ENCODE assay signal across 18 cellular contexts in the genomic region with DNA sequence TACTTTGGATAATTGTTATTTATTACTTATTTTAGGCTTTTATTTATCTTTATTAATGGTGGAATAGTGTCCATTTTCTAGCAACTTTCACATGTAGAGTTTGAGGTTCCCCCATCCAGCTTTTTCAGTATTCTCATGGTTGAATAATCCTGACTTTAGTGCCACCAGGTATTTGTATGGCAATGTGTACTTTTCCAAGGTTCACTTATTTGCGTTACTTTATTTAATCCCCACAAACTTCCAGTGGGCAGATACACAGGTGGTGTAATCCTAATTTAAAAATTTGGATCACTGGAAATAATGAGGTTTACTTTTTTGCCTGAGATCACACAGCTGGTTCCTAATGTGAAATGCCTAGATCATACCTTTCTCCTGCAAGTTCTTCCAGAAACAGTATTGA. TPM values are rescaled to one million over a fixed set of nuclear protein-coding genes. Genes with fewer than 3 reads are reported as not detected.
DNase-seq lines count a peak whose midpoint lies in the region; ATAC-seq and TF ChIP-seq lines count a peak whose summit lies in the region.
"Had no signal": no experiment of that assay in that cellular context is flagged by ENCODE, and none has a peak within 500 bp of the region (broad histone marks: within the 10 kb centered on the region; RNA-seq: fewer than 3 reads in every experiment).

No MANE protein-coding gene starts in this region.

- no peak for TF ChIP-seq CTCF in osteoblast (IDR thresholded peaks at IDR 0.05; ENCODE audit: extremely low read depth, low read depth, low read length)

- no peak overlapping the region for H2AFZ ChIP-seq in osteoblast (ENCODE audit: low read length)

- H3K27ac Mint-ChIP-seq in activated T-cell treated with anti-CD3 and anti-CD28 coated beads, Interleukin-2, amount 50 U/mL, for 24 hours = peak overlapping the region; percentile 96
- peak overlapping the region; percentile 86 for H3K27ac Mint-ChIP-seq in central memory CD8-positive, alpha-beta T cell (ENCODE audit: low read depth)

- no peaks in the 10 kb centered on the region for H3K9me3 Mint-ChIP-seq in activated T-cell treated with anti-CD3 and anti-CD28 coated beads, Interleukin-2, amount 50 U/mL, for 24 hours
- H3K9me3 Mint-ChIP-seq in central memory CD8-positive, alpha-beta T cell = no peaks in the 10 kb centered on the region

- H3K9ac ChIP-seq in HUES48 (ENCODE audit: low read depth, low read length) = no peak overlapping the region

- peaks cover 70% of the 10 kb centered on the region for H3K4me1 Mint-ChIP-seq in activated T-cell treated with anti-CD3 and anti-CD28 coated beads, Interleukin-2, amount 50 U/mL, for 24 hours (ENCODE audit: low read depth)
- peaks cover 40% of the 10 kb centered on the region for H3K4me1 Mint-ChIP-seq in central memory CD8-positive, alpha-beta T cell

- peaks cover 68% of the 10 kb centered on the region for H3K36me3 Mint-ChIP-seq in activated T-cell treated with anti-CD3 and anti-CD28 coated beads, Interleukin-2, amount 50 U/mL, for 24 hours (ENCODE audit: low read depth)
- peaks cover 5% of the 10 kb centered on the region for H3K36me3 Mint-ChIP-seq in central memory CD8-positive, alpha-beta T cell (ENCODE audit: insufficient read depth)

- H3K4me3 Mint-ChIP-seq in activated T-cell treated with anti-CD3 and anti-CD28 coated beads, Interleukin-2, amount 50 U/mL, for 24 hours = peak overlapping the region; percentile 42
- H3K4me3 Mint-ChIP-seq in central memory CD8-positive, alpha-beta T cell = no peak overlapping the region

- H3K27me3 ChIP-seq in HUES48 (ENCODE audit: control insufficient read depth, insufficient read depth, low read length) = no peaks in the 10 kb centered on the region
- no peaks in the 10 kb centered on the region for H3K27me3 ChIP-seq in osteoblast (ENCODE audit: insufficient read depth, low read length)
- H3K27me3 ChIP-seq: colonic mucosa, tibial nerve had no signal

- no peaks in the 10 kb centered on the region for H3K27me3 Mint-ChIP-seq in activated T-cell treated with anti-CD3 and anti-CD28 coated beads, Interleukin-2, amount 50 U/mL, for 24 hours
- H3K27me3 Mint-ChIP-seq in central memory CD8-positive, alpha-beta T cell = no peaks in the 10 kb centered on the region

- no peak for DNase-seq in activated T-cell treated with anti-CD3 and anti-CD28 coated beads, Interleukin-2, amount 50 U/mL, for 24 hours
- no peak for DNase-seq in activated T-cell treated with anti-CD3 and anti-CD28 coated beads, Interleukin-2, amount 50 U/mL, for 1 hour
- no peak for DNase-seq in central memory CD8-positive, alpha-beta T cell (ENCODE audit: low spot score in 2 of 2)
- no peak for DNase-seq in osteoblast (ENCODE audit: insufficient read length, low spot score, missing footprints)
- DNase-seq in hypothalamus (lab: John Stamatoyannopoulos, UW) = no peak
- DNase-seq in NCI-H510A treated with DMSO at 0.1 percent for 48 hours (lab: John Stamatoyannopoulos, UW) = no peak
- no peak for DNase-seq in EL
- DNase-seq: activated gamma-delta T cell, colonic mucosa, DMS53, H7, kidney glomerular epithelial cell, NCI-H187, RPMI8226 had no signal

- peaks cover 41% of the 10 kb centered on the region for H3K4me1 ChIP-seq in HUES48 (ENCODE audit: control insufficient read depth, insufficient read depth, low read length)
- peaks cover 21% of the 10 kb centered on the region for H3K4me1 ChIP-seq in osteoblast (ENCODE audit: insufficient read depth, low read length)
- H3K4me1 ChIP-seq: colonic mucosa had no signal

- no peaks in the 10 kb centered on the region for H4K20me1 ChIP-seq in osteoblast (ENCODE audit: insufficient read depth, low read length)

- H3K79me2 ChIP-seq in osteoblast (ENCODE audit: insufficient read depth, low read length) = peaks cover 22% of the 10 kb centered on the region

- 0 out of 2 replicates have a peak, but pooled peaks cover 4% of the 10 kb centered on the region for H3K36me3 ChIP-seq in HUES48 (ENCODE audit: control insufficient read depth, insufficient read depth, low read length)
- H3K36me3 ChIP-seq in osteoblast (ENCODE audit: insufficient read depth, low read length) = peaks cover 11% of the 10 kb centered on the region
- H3K36me3 ChIP-seq: colonic mucosa had no signal

- H3K9me3 ChIP-seq in HUES48 (ENCODE audit: control insufficient read depth, insufficient read depth, low read length) (no peaks in the 10 kb centered on the region), osteoblast (ENCODE audit: low read depth, low read length) (no peaks in the 10 kb centered on the region)
- H3K9me3 ChIP-seq: A549, colonic mucosa, mucosa of descending colon, tibial nerve had no signal

- H3K27ac ChIP-seq in HUES48 (ENCODE audit: low read depth, low read length) = peak overlapping the region; percentile 33
- peak overlapping the region; percentile 6 for H3K27ac ChIP-seq in osteoblast (ENCODE audit: low read depth, low read length)
- H3K27ac ChIP-seq: A549, colonic mucosa had no signal

- H3K4me2 ChIP-seq in osteoblast (ENCODE audit: insufficient read depth, low read length) = no peak overlapping the region
- H3K4me2 ChIP-seq: A549 had no signal

- ATAC-seq in central memory CD8-positive, alpha-beta T cell (replicated peaks; ENCODE audit: extremely low read depth, poor library complexity, severe bottlenecking) = no peak

- H3K4me3 ChIP-seq in HUES48 (ENCODE audit: low read depth, low read length) (no peak overlapping the region), osteoblast (ENCODE audit: insufficient read depth, low read length) (no peak overlapping the region)
- H3K4me3 ChIP-seq: A549, colonic mucosa, mucosa of descending colon, tibial nerve had no signal

RNA-seq across cellular contexts. Expression of a gene that starts 30.5 kb away (rescaled TPM):
- total RNA-seq in osteoblast = 44.2 TPM in 2 replicates
